8 cellular contexts compared by ENCODE assay signal in the genomic region with DNA sequence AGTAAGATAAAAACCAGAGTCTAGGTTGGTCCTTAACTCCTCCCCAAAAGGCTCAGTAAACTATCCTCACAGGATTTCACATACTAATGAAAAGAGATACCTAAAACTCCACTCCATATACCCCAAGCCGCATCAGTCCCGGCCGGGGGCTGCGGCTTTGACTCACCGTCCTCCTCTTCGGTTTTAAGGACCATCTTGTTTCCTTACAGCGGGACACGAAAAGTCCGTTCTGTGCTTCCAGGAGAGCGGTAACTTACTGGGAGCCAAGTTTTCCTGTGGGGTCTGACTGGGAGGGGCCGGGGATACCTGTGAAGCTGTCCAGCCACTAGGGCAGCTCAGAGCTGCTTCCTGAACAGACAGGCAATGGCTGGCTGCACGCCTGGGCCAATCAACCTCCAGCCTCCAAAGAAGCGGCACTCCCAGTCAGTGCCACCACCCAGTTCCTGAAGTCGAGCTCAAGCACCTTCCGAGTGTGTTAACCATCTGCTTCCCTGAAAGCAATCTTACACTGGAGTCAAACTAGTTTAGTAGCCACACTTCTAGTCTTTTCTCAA. TPM values are rescaled to one million over a fixed set of nuclear protein-coding genes. Genes with fewer than 3 reads are reported as not detected.
DNase-seq lines count a peak whose midpoint lies in the region; ATAC-seq, FAIRE-seq and TF ChIP-seq lines count a peak whose summit lies in the region.

No MANE protein-coding gene starts in this region.

- peak; percentile 39 for ATAC-seq in HG02870 (IDR thresholded peaks at IDR 0.05; ENCODE audit: unreplicated experiment)

- peak; percentile 55 for TF ChIP-seq CTCF in neutrophil (IDR thresholded peaks at IDR 0.05)

- H3K4me3 ChIP-seq in neutrophil (ENCODE audit: low read depth in 1 of 2, low read length in 1 of 2): peak overlapping the region; percentile 76 to 80

- no peaks in the 10 kb centered on the region for H3K9me3 ChIP-seq in neutrophil

- H3K36me3 ChIP-seq in neutrophil: no peaks in the 10 kb centered on the region

- no peaks in the 10 kb centered on the region for H3K9me3 Mint-ChIP-seq in activated CD4-positive, alpha-beta memory T cell treated with anti-CD3 and anti-CD28 coated beads for 36 hours

- peaks cover 90% of the 10 kb centered on the region for H3K4me1 Mint-ChIP-seq in activated CD4-positive, alpha-beta memory T cell treated with anti-CD3 and anti-CD28 coated beads for 36 hours (ENCODE audit: low read depth)

- H3K27me3 ChIP-seq in neutrophil: no peaks in the 10 kb centered on the region

- intact Hi-C loops in activated CD4-positive, alpha-beta memory T cell treated with anti-CD3 and anti-CD28 coated beads for 36 hours (cut with micrococcal nuclease): loop anchor here (1.0 to 5.0 kb wide), 4 partner anchors 11 to 41 kb away; no protein-coding TSS in a partner anchor

- CTCF ChIA-PET in activated CD4-positive, alpha-beta memory T cell treated with anti-CD3 and anti-CD28 coated beads for 36 hours (lab: Charles Lee): interaction anchor here (1.0 to 4.8 kb wide), 4 partner anchors 11 to 240 kb away, joined by 3 to 35 read pairs (median 16); no protein-coding TSS in a partner anchor

- POLR2A ChIA-PET in activated CD4-positive, alpha-beta memory T cell treated with anti-CD3 and anti-CD28 coated beads for 36 hours (lab: Charles Lee): interaction anchor here (1.0 to 4.6 kb wide), 9 partner anchors 11 to 43 kb away, joined by 3 to 27 read pairs (median 4); no protein-coding TSS in a partner anchor

- peak overlapping the region; percentile 94 for H3K27ac Mint-ChIP-seq in activated CD4-positive, alpha-beta memory T cell treated with anti-CD3 and anti-CD28 coated beads for 36 hours

- peak overlapping the region; percentile 99 for H3K27ac ChIP-seq in epithelial cell of prostate
- H3K27ac ChIP-seq in neutrophil: peak overlapping the region; percentile 94

- H3K4me3 Mint-ChIP-seq in activated CD4-positive, alpha-beta memory T cell treated with anti-CD3 and anti-CD28 coated beads for 36 hours: peak overlapping the region; percentile 82

- FAIRE-seq in GM12892 (lab: Jason Lieb, UNC): peak; percentile 93

- peaks cover 65 to 79% of the 10 kb centered on the region in 2 experiments for H3K4me1 ChIP-seq in neutrophil (ENCODE audit: control insufficient read depth in 1 of 2, insufficient read depth in 1 of 2, low read depth in 1 of 2, low read length in 1 of 2)

- no peaks in the 10 kb centered on the region for H3K27me3 Mint-ChIP-seq in activated CD4-positive, alpha-beta memory T cell treated with anti-CD3 and anti-CD28 coated beads for 36 hours

- H3K36me3 Mint-ChIP-seq in activated CD4-positive, alpha-beta memory T cell treated with anti-CD3 and anti-CD28 coated beads for 36 hours: peaks cover 15% of the 10 kb centered on the region

- peak; percentile 68 for TF ChIP-seq POLR2A in GM12892 (IDR thresholded peaks at IDR 0.05; ENCODE audit: low read depth, low read length)

- DNase-seq in GM12892 (ENCODE audit: insufficient read length): no peak
- DNase-seq in NCI-H2227 (lab: John Stamatoyannopoulos, UW; ENCODE audit: unreplicated experiment): peak; percentile 71
- peak; percentile 80 for DNase-seq in activated CD4-positive, alpha-beta memory T cell treated with anti-CD3 and anti-CD28 coated beads for 36 hours
- DNase-seq in epithelial cell of prostate (ENCODE audit: low read depth, low spot score): peak; percentile 75
- no peak for DNase-seq in H4 (ENCODE audit: low spot score)
- DNase-seq in NCI-H2107 (lab: John Stamatoyannopoulos, UW): no peak

RNA-seq across cellular contexts. Expression of a gene that starts 45.5 kb away (rescaled TPM):
- polyA plus RNA-seq in GM12892 (2012; ENCODE audit: missing spikeins): 182 TPM
- 100 to 1,000 TPM; 184 to 204 TPM for total RNA-seq in activated CD4-positive, alpha-beta memory T cell treated with anti-CD3 and anti-CD28 coated beads for 36 hours
- 8.0 and 9.7 TPM in 2 replicates for total RNA-seq in H4 (2014; rRNA removed; shearing (Covaris generic))

Comparison
In these comparisons a context has a peak if more than half of its experiments do, and no peak if none do; other contexts are left out.
1. DNase-seq: peak in NCI-H2227 (single experiment), activated CD4-positive, alpha-beta memory T cell treated with anti-CD3 and anti-CD28 coated beads for 36 hours (single experiment) and epithelial cell of prostate (single experiment); none in GM12892 (single experiment), H4 (single experiment) and NCI-H2107 (single experiment).
2. RNA of a gene that starts 45.5 kb away (total RNA-seq): 184 to 204 TPM in activated CD4-positive, alpha-beta memory T cell treated with anti-CD3 and anti-CD28 coated beads for 36 hours; 8.0 to 9.7 TPM in H4; every median in the first group is over 10 times any median in the second.